ENCODE assay signal across 36 cellular contexts in the genomic region with DNA sequence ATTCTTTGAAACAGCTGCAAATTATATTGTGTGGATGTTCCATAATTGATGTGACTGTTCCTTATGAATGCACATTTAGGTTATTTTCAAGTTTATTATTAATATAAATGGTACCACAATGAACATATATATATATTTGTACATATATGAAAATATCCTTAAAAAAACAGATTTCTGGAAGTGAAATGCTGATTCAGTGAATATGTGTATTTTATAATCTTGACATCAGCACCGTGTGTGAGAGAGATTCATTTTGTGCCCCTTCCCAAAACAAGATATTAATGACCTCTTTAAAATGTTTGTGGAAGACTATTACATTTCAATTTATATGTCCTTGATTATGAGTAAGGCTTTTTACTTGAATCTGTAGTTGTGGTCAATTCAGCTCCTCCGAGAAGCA.
"Had no signal": no experiment of that assay in that cellular context is flagged by ENCODE, and none has a peak within 500 bp of the region (broad histone marks: within the 10 kb centered on the region; RNA-seq: fewer than 3 reads in every experiment).

No MANE protein-coding gene starts in this region.

- H3K4me3 ChIP-seq: MG63 had no signal

- H3K36me3 ChIP-seq: MG63 had no signal

- H3K27me3 ChIP-seq: MG63 had no signal

- DNase-seq: Karpas-422, Kasumi-1, MG63, MM.1S, MV-4-11, NCI-H1048, NCI-H1092, NCI-H1092 treated with DMSO at 0.1 percent for 48 hours, NCI-H1105, NCI-H1105 treated with DMSO at 0.1 percent for 48 hours, NCI-H1417, NCI-H1417 treated with DMSO at 0.1 percent for 48 hours, NCI-H1436, NCI-H1436 treated with DMSO at 0.1 percent for 48 hours, NCI-H146, NCI-H1694, NCI-H1694 treated with DMSO at 0.1 percent for 48 hours, NCI-H187, NCI-H187 treated with DMSO at 0.1 percent for 48 hours, NCI-H1930, NCI-H2029, NCI-H2029 treated with DMSO at 0.1 percent for 48 hours, NCI-H2081, NCI-H2081 treated with DMSO at 0.1 percent for 48 hours, NCI-H2107, NCI-H2171, NCI-H2171 treated with DMSO at 0.1 percent for 48 hours, NCI-H2227 treated with DMSO at 0.1 percent for 48 hours, NCI-H226, NCI-H345, NCI-H446, NCI-H446 treated with DMSO at 0.1 percent for 48 hours, NCI-H510A, NCI-H510A treated with DMSO at 0.1 percent for 48 hours, NCI-H524, NCI-H524 treated with DMSO at 0.1 percent for 48 hours had no signal

- H3K9me3 ChIP-seq: MG63 had no signal
